ENCODE assay signal across 20 cellular contexts in the genomic region with DNA sequence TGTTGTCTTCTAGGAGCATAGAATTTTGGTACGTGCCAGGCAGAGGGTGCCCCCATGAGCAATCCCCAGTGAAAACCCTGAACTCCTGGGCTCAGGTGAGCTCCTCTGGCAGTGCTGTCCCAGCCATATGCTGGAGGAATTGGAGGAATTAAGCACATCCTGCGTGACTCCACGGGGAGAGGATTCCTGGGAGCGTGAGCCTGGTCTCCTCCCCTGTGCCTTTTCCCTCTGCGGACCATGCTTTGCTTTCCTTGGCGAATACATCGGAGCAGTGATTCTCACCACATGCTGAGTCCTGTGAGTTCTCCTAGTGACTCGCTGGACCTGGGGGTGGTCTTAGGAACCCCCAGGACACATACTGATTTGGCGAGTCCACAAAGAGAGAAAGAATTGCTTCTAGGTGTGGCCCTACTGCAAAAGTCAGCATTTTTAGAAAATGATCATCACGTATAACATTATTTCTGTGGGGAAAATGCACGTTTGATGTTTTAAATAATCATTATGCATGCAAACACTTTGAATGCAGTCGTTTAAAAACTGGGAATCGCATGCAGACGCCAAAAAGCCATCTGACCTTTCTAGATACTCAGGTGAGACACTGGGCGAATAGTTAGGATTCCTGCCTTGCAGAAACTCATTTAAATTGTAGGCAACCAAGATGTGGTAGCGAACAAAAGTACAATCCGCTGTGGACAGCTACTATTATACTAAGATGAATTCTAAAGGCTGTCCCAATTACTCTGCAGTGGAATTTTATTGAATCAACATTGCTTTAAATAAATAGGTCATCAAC.
"Had no signal": no experiment of that assay in that cellular context is flagged by ENCODE, and none has a peak within 500 bp of the region (broad histone marks: within the 10 kb centered on the region; RNA-seq: fewer than 3 reads in every experiment).

No MANE protein-coding gene starts in this region.

- H3K4me1 ChIP-seq: gastrocnemius medialis, pancreas, right lobe of liver, thyroid gland had no signal

- H3K36me3 ChIP-seq: gastrocnemius medialis, neutrophil, pancreas, right lobe of liver, thyroid gland had no signal

- H3K9me3 ChIP-seq: gastrocnemius medialis, neutrophil, pancreas, right lobe of liver, thyroid gland had no signal

- DNase-seq: caudate nucleus; cerebellar nuclear complex; cortex of kidney; effector memory CD8-positive, alpha-beta T cell; gastrocnemius medialis; head of caudate nucleus; immature natural killer cell; left ventricle myocardium superior; natural killer cell; pancreas; right lobe of liver; stimulated activated CD4-positive, alpha-beta T cell treated with anti-CD3 and anti-CD28 coated beads, Interleukin-15, amount 100 ng/mL, for 24 hours; stimulated activated CD4-positive, alpha-beta T cell treated with anti-CD3 and anti-CD28 coated beads, Interleukin-2, amount 100 ng/mL, for 48 hours; stimulated activated naive B cell treated with anti-CD40 and anti-IgM and Interleukin-4, amounts not matched to agents 10 μg/mL and 1 μg/mL and 100 μg/mL, for 72 hours; thyroid gland; trophoblast cell had no signal

- H3K4me3 ChIP-seq: gastrocnemius medialis, lung, pancreas, right lobe of liver, thyroid gland had no signal

- H3K27ac ChIP-seq: gastrocnemius medialis, neutrophil, pancreas, right lobe of liver, thyroid gland had no signal

- ATAC-seq: effector memory CD8-positive, alpha-beta T cell; gastrocnemius medialis; left ventricle myocardium superior; natural killer cell; pancreas; right lobe of liver; stimulated activated naive B cell treated with anti-CD40 and anti-IgM and Interleukin-4, amounts not matched to agents 10 μg/mL and 1 μg/mL and 100 μg/mL, for 72 hours had no signal

- FAIRE-seq: keratinocyte, pancreas, small intestine had no signal

- H3K27me3 ChIP-seq: gastrocnemius medialis, neutrophil, pancreas, right lobe of liver, thyroid gland had no signal
